In genomic region chr4:2417196-2417764, GRCh38 we compare ENCODE assay signal across 8 cellular contexts. TPM values are rescaled to one million over a fixed set of nuclear protein-coding genes. Genes with fewer than 3 reads are reported as not detected.
A peak's percentile ranks its signal among the peaks of the same experiment; 100 is the strongest.
DNase-seq lines count a peak whose midpoint lies in the region; ATAC-seq and TF ChIP-seq lines count a peak whose summit lies in the region.

No MANE protein-coding gene starts in this region.

- no peak for ATAC-seq in CD4-positive, CD25-positive, alpha-beta regulatory T cell (ENCODE audit: low read depth in 2 of 2)
- ATAC-seq in GM21447 (IDR thresholded peaks at IDR 0.05; ENCODE audit: unreplicated experiment), result no peak

- H3K27ac ChIP-seq in CD4-positive, CD25-positive, alpha-beta regulatory T cell (ENCODE audit: insufficient read depth, low read length, poor library complexity, severe bottlenecking), result peak overlapping the region; percentile 49
- peak overlapping the region in 54 of 59 donors; percentile 12 to 92 (median 75) for H3K27ac ChIP-seq in dorsolateral prefrontal cortex
- H3K27ac ChIP-seq in RWPE1, result no peak overlapping the region

- H3K9ac ChIP-seq in NT2/D1 (ENCODE audit: insufficient read length, low read depth), result peak overlapping the region; percentile 69

- CTCF ChIA-PET in RWPE1 (lab: Yijun Ruan, JAX), result no interaction called here

- no peaks in the 10 kb centered on the region for H3K9me3 ChIP-seq in CD4-positive, CD25-positive, alpha-beta regulatory T cell (ENCODE audit: control insufficient read depth in 2 of 2, low read length in 2 of 2)
- no peaks in the 10 kb centered on the region for H3K9me3 ChIP-seq in NT2/D1 (ENCODE audit: insufficient read depth, low read length)

- TF ChIP-seq CTCF in dorsolateral prefrontal cortex (IDR thresholded peaks at IDR 0.05 in 54 of 56, conservative IDR thresholded peaks at IDR 0.05 in 2 of 56; ENCODE audit: low read depth in 1 of 56, partially characterized antibody in 56 of 56) (no peak), neural crest cell (conservative IDR thresholded peaks at IDR 0.05) (no peak), RWPE1 (conservative IDR thresholded peaks at IDR 0.05; ENCODE audit: low read depth) (no peak), GM13976 (IDR thresholded peaks at IDR 0.05; ENCODE audit: borderline replicate concordance, control extremely low read depth, extremely low read depth, insufficient read depth, missing control alignments) (no peak)

- POLR2A ChIA-PET in RWPE1 (lab: Yijun Ruan, JAX; ENCODE audit: low non-redundant PET), result no interaction called here

- no peaks in the 10 kb centered on the region for H3K36me3 Mint-ChIP-seq in CD4-positive, CD25-positive, alpha-beta regulatory T cell
- no peaks in the 10 kb centered on the region for H3K36me3 Mint-ChIP-seq in neural crest cell (ENCODE audit: low read depth)

- DNase-seq in CD4-positive, CD25-positive, alpha-beta regulatory T cell, result peak in 1 of 3 donors; percentile 22
- DNase-seq in NT2/D1 (ENCODE audit: low read depth, low spot score), result no peak
- DNase-seq in dorsolateral prefrontal cortex, result no peak
- no peak for DNase-seq in neural crest cell (ENCODE audit: low read depth, low spot score)
- DNase-seq in NCI-H1694 (lab: John Stamatoyannopoulos, UW), result no peak
- no peak for DNase-seq in RWPE1 (ENCODE audit: low spot score)
- DNase-seq in GM13976 (ENCODE audit: low spot score), result no peak

- H3K27ac Mint-ChIP-seq in CD4-positive, CD25-positive, alpha-beta regulatory T cell, result peak overlapping the region; percentile 32 to 80 (median 69)
- no peak overlapping the region for H3K27ac Mint-ChIP-seq in neural crest cell (ENCODE audit: unreplicated experiment)

- peaks cover 8% of the 10 kb centered on the region for H3K27me3 ChIP-seq in CD4-positive, CD25-positive, alpha-beta regulatory T cell (ENCODE audit: control insufficient read depth, insufficient read depth, low read length)
- H3K27me3 ChIP-seq in NT2/D1 (ENCODE audit: insufficient read depth, insufficient read length) (peaks cover 91% of the 10 kb centered on the region), dorsolateral prefrontal cortex (peaks cover 0 to under 1% (median 0%) of the 10 kb centered on the region in 45 donors)

- H3K4me3 Mint-ChIP-seq in CD4-positive, CD25-positive, alpha-beta regulatory T cell, result peak overlapping the region; percentile 88 to 93 (median 90)
- H3K4me3 Mint-ChIP-seq in neural crest cell, result peak overlapping the region; percentile 75

- in situ Hi-C loops in GM13976 (cut with MboI; ENCODE audit: low sequenced_read_pairs, unreplicated experiment), result no loop called here

- H3K9me3 Mint-ChIP-seq in CD4-positive, CD25-positive, alpha-beta regulatory T cell, result no peaks in the 10 kb centered on the region
- H3K9me3 Mint-ChIP-seq in neural crest cell, result no peaks in the 10 kb centered on the region

- H3K27me3 Mint-ChIP-seq in CD4-positive, CD25-positive, alpha-beta regulatory T cell, result peaks cover 39% of the 10 kb centered on the region
- peaks cover 91% of the 10 kb centered on the region for H3K27me3 Mint-ChIP-seq in neural crest cell (ENCODE audit: low read depth)

- no peaks in the 10 kb centered on the region for H3K36me3 ChIP-seq in CD4-positive, CD25-positive, alpha-beta regulatory T cell (ENCODE audit: control insufficient read depth, insufficient read depth, low read length)
- H3K36me3 ChIP-seq in NT2/D1 (ENCODE audit: insufficient read depth, insufficient read length, low read length), result no peaks in the 10 kb centered on the region

- peaks cover 61% of the 10 kb centered on the region for H3K4me1 ChIP-seq in CD4-positive, CD25-positive, alpha-beta regulatory T cell (ENCODE audit: control insufficient read depth, insufficient read depth, low read length, poor library complexity, severe bottlenecking)
- H3K4me1 ChIP-seq in NT2/D1 (ENCODE audit: insufficient read depth, insufficient read length), result peaks cover 12% of the 10 kb centered on the region

- H3K4me3 ChIP-seq in CD4-positive, CD25-positive, alpha-beta regulatory T cell (ENCODE audit: low read depth, low read length), result peak overlapping the region; percentile 71
- H3K4me3 ChIP-seq in NT2/D1 (ENCODE audit: insufficient read length, low read depth) (peak overlapping the region; percentile 49), dorsolateral prefrontal cortex (peak overlapping the region; percentile 45 to 88 (median 75))

- intact Hi-C loops in dorsolateral prefrontal cortex (cut with DNase I), result loop anchor here (2.0 to 10.0 kb wide), 7 partner anchors 50 to 562 kb away; partner anchors contain the start of genes FAM193A (in 1 of the 2), GRK4 (in 1 of the 2), HAUS3 (in 1 of the 2) and LETM1 (in 1 of the 2)

- peaks cover 11 to 64% (median 45%) of the 10 kb centered on the region in 4 donors for H3K4me1 Mint-ChIP-seq in CD4-positive, CD25-positive, alpha-beta regulatory T cell
- H3K4me1 Mint-ChIP-seq in neural crest cell, result peaks cover 16% of the 10 kb centered on the region

RNA-seq across cellular contexts. Expression of gene ZFYVE28, which starts 1.2 kb away (rescaled TPM):
- total RNA-seq in CD4-positive, CD25-positive, alpha-beta regulatory T cell, result 86.4 TPM
- polyA plus RNA-seq in CD4-positive, CD25-positive, alpha-beta regulatory T cell, result 10 to 100 TPM in 2 of 4 donors, 1 to 10 TPM in 2; 8.5 to 26.0 (median 13.4) TPM
- 10 to 100 TPM; 26.2 to 99.8 (median 65.5) TPM for total RNA-seq in dorsolateral prefrontal cortex
- 1.2 and 1.4 TPM in 2 replicates for total RNA-seq in neural crest cell

RNA-seq across cellular contexts. Expression of gene CFAP99, which starts 1.5 kb away (rescaled TPM):
- 0.20 TPM for total RNA-seq in CD4-positive, CD25-positive, alpha-beta regulatory T cell
- polyA plus RNA-seq in CD4-positive, CD25-positive, alpha-beta regulatory T cell, result not detected
- total RNA-seq in dorsolateral prefrontal cortex (1 to 10 TPM in 90 of 120 experiments, under 1 TPM in 30; 0.28 to 3.7 (median 1.4) TPM), neural crest cell (not detected in 2 replicates)

RNA-seq across cellular contexts. Expression of gene RNF4, which starts 51.6 kb away (rescaled TPM):
- total RNA-seq in CD4-positive, CD25-positive, alpha-beta regulatory T cell, result 111 TPM
- polyA plus RNA-seq in CD4-positive, CD25-positive, alpha-beta regulatory T cell, result 10 to 100 TPM; 72.0 to 94.4 (median 83.0) TPM
- total RNA-seq in dorsolateral prefrontal cortex, result 10 to 100 TPM; 40.7 to 76.3 (median 56.4) TPM
- total RNA-seq in neural crest cell, result 74.2 and 76.4 TPM in 2 replicates

Comparison
In these comparisons a context has a peak if more than half of its experiments do, and no peak if none do; other contexts are left out.
1. RNA of gene ZFYVE28, which starts 1.2 kb away (total RNA-seq): 86.4 TPM in CD4-positive, CD25-positive, alpha-beta regulatory T cell (single experiment) and 26.2 to 99.8 TPM in dorsolateral prefrontal cortex; 1.2 to 1.4 TPM in neural crest cell; every median in the first group is over 10 times any median in the second.
2. Peak in every context shown above with its lines, with median percentiles within 50 percentile points of each other: H3K4me3 ChIP-seq.